1 cellular context compared by ENCODE assay signal in the genomic region with DNA sequence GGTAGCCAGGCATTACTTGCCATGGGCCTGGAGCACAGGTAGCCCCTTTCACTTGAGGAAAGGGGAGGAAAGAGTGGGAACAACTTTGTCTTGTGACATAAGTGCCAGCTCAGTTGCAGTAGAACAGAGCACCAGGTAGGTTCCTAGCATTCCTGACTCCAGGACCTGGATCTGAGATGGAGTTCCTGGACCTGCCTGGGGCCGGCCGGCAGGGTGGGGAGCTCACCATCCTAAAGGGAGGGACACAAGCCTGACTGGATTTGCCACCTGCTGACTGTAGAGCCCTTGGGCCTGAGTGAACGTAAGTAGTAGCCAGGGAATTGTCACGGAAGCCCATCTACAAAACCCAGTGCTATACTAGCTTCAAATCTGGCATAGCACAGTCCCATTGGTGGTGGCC.
TF ChIP-seq lines count a peak whose summit lies in the region.

No MANE protein-coding gene starts in this region.

TF ChIP-seq in HepG2, 621 proteins besides CTCF, POLR2A, EP300 and RAD21 (continued from another document):
- TF ChIP-seq, protein P1, sequence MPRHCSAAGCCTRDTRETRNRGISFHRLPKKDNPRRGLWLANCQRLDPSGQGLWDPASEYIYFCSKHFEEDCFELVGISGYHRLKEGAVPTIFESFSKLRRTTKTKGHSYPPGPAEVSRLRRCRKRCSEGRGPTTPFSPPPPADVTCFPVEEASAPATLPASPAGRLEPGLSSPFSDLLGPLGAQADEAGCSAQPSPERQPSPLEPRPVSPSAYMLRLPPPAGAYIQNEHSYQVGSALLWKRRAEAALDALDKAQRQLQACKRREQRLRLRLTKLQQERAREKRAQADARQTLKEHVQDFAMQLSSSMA (CRISPR knock-in tag; IDR thresholded peaks at IDR 0.05): no peak
- TF ChIP-seq, protein P2, sequence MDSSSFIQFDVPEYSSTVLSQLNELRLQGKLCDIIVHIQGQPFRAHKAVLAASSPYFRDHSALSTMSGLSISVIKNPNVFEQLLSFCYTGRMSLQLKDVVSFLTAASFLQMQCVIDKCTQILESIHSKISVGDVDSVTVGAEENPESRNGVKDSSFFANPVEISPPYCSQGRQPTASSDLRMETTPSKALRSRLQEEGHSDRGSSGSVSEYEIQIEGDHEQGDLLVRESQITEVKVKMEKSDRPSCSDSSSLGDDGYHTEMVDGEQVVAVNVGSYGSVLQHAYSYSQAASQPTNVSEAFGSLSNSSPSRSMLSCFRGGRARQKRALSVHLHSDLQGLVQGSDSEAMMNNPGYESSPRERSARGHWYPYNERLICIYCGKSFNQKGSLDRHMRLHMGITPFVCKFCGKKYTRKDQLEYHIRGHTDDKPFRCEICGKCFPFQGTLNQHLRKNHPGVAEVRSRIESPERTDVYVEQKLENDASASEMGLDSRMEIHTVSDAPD (CRISPR knock-in tag; IDR thresholded peaks at IDR 0.05): no peak
- TF ChIP-seq, protein P3, sequence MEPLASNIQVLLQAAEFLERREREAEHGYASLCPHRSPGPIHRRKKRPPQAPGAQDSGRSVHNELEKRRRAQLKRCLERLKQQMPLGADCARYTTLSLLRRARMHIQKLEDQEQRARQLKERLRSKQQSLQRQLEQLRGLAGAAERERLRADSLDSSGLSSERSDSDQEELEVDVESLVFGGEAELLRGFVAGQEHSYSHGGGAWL (CRISPR knock-in tag; IDR thresholded peaks at IDR 0.05): no peak
